In the genomic region with DNA sequence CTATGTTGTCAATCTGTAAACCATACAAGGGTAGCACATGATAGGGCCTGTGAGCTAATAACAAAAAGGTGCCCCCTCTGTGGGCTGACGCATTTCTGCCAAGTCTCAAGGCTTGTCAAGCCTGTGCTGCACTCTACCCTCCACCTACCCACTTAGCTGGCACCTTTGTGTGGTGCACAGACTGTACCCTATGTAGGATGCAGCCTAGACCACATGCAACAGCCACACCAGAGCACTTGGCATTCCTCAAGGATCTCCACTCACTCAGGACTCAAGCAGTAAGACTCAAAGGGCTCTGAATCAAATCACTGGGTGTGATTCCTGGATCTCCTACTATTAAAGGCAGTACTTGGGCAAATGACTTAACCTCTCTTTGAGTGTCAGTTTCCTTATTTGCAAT, we compare ENCODE assay signal across 10 cellular contexts.
"Had no signal": no experiment of that assay in that cellular context is flagged by ENCODE, and none has a peak within 500 bp of the region (broad histone marks: within the 10 kb centered on the region; RNA-seq: fewer than 3 reads in every experiment).

No MANE protein-coding gene starts in this region.

- H3K27ac Mint-ChIP-seq: GM23338, H9, HFFc6 had no signal

- ATAC-seq: GM23338, HCT116 had no signal

- DNase-seq: GM23248, GOT3, H7, H9, HCEC 1CT, HFFc6 had no signal

- H3K4me1 ChIP-seq: HAP-1 had no signal

- H3K4me3 ChIP-seq: GM23248, GM23338, HAP-1 had no signal

- H3K9me3 ChIP-seq: HAP-1 had no signal

- H3K9me3 Mint-ChIP-seq: GM23338, H9 had no signal

- FAIRE-seq: H1 had no signal

- H3K27ac ChIP-seq: GM23248 had no signal

- H3K4me3 Mint-ChIP-seq: GM23338, H9, HFFc6 had no signal

- H3K36me3 ChIP-seq: HAP-1 had no signal
